Comparison of ENCODE assay signal across 10 cellular contexts in the genomic region with DNA sequence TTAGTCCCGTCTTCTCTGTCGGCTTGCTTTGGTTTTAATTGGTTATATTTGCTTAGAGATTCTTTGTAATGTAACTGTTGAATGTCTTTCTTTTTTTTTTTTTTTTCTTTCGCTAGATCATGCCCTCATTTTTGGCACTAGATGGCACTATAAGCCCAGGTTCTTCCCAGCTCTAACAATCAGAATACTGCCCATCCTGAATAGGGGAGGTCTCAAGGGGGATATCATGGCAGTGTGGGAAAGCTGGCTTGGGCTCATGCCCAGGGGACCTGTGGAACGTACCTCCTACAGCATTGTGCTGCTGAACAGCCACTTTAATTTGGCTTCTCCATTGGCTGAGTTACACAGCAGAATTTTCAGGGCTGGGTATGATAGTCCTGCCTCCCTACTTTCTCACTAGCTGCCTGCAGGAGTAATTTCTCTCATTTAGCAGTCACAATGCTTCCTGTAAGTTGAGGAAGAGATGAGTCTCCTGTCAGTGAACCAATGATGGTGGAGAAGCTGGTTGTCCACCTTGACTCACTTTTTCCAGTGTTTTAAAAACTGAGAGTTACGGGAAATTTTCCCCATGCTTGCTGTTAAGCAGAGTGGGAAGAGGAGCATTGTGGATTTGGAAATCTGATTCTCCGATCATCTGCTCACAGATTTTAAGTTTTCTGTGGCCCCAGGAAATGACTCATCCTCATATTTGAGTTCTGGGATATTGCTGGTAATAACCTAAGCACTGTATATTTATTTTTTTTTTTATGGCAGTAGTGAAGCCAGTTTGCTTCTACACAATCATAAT. TPM values are rescaled to one million over a fixed set of nuclear protein-coding genes. Genes with fewer than 3 reads are reported as not detected.
DNase-seq lines count a peak whose midpoint lies in the region; ATAC-seq and TF ChIP-seq lines count a peak whose summit lies in the region.
"Had no signal": no experiment of that assay in that cellular context is flagged by ENCODE, and none has a peak within 500 bp of the region (broad histone marks: within the 10 kb centered on the region; RNA-seq: fewer than 3 reads in every experiment).

No MANE protein-coding gene starts in this region.

- peak; percentile 66 for ATAC-seq in HG03354 (IDR thresholded peaks at IDR 0.05; ENCODE audit: poor library complexity, severe bottlenecking, unreplicated experiment)
- ATAC-seq in activated naive CD4-positive, alpha-beta T cell treated with anti-CD3 and anti-CD28 coated beads, Interleukin-2, amount 50 U/mL, for 72 hours = no peak
- ATAC-seq in GM21360 (IDR thresholded peaks at IDR 0.05; ENCODE audit: unreplicated experiment) = no peak
- ATAC-seq in activated CD4-positive, alpha-beta T cell treated with anti-CD3 and anti-CD28 coated beads for 36 hours = no peak
- ATAC-seq: gastroesophageal sphincter had no signal

- H3K9me3 ChIP-seq in SK-N-MC (ENCODE audit: low read depth, low read length) = peaks cover 8% of the 10 kb centered on the region; the same call in 1 of the 2 replicates
- H3K9me3 ChIP-seq: SJSA1 had no signal

- no peak overlapping the region for H3K4me3 Mint-ChIP-seq in activated CD4-positive, alpha-beta T cell treated with anti-CD3 and anti-CD28 coated beads for 36 hours

- POLR2A ChIA-PET in BJ (lab: Charles Lee) = no interaction called here
- POLR2A ChIA-PET in activated CD4-positive, alpha-beta T cell treated with anti-CD3 and anti-CD28 coated beads for 36 hours (lab: Charles Lee) = no interaction called here

- CTCF ChIA-PET in BJ (lab: Yijun Ruan, JAX) = no interaction called here
- CTCF ChIA-PET in activated CD4-positive, alpha-beta T cell treated with anti-CD3 and anti-CD28 coated beads for 36 hours (lab: Charles Lee) = interaction anchor here (0.6 to 1.4 kb wide), 2 partner anchors 68 to 200 kb away, joined by 3 to 5 read pairs; no protein-coding TSS in a partner anchor

- H3K27me3 Mint-ChIP-seq in activated CD4-positive, alpha-beta T cell treated with anti-CD3 and anti-CD28 coated beads for 36 hours = no peaks in the 10 kb centered on the region

- H3K4me1 Mint-ChIP-seq in activated CD4-positive, alpha-beta T cell treated with anti-CD3 and anti-CD28 coated beads for 36 hours = no peaks in the 10 kb centered on the region

- no peak for DNase-seq in BJ (ENCODE audit: low read depth)
- DNase-seq in SK-N-MC (ENCODE audit: low read depth, low spot score) = peak; percentile 34
- peak; percentile 60 for DNase-seq in iPS DF 19.7 (ENCODE audit: low read depth, low spot score)
- no peak for DNase-seq in activated naive CD4-positive, alpha-beta T cell treated with anti-CD3 and anti-CD28 coated beads, Interleukin-2, amount 50 U/mL, for 72 hours (ENCODE audit: low spot score in 2 of 2)
- DNase-seq in inferior parietal cortex (ENCODE audit: extremely low spot score) = no peak
- no peak for DNase-seq in activated CD4-positive, alpha-beta T cell treated with anti-CD3 and anti-CD28 coated beads for 36 hours

- H3K27ac Mint-ChIP-seq in activated naive CD4-positive, alpha-beta T cell treated with anti-CD3 and anti-CD28 coated beads, Interleukin-2, amount 50 U/mL, for 72 hours = no peak overlapping the region
- H3K27ac Mint-ChIP-seq in activated CD4-positive, alpha-beta T cell treated with anti-CD3 and anti-CD28 coated beads for 36 hours = no peak overlapping the region

- peaks cover 14 to 23% of the 10 kb centered on the region in 2 donors for H3K9me3 Mint-ChIP-seq in activated naive CD4-positive, alpha-beta T cell treated with anti-CD3 and anti-CD28 coated beads, Interleukin-2, amount 50 U/mL, for 72 hours
- peaks cover 15% of the 10 kb centered on the region for H3K9me3 Mint-ChIP-seq in activated CD4-positive, alpha-beta T cell treated with anti-CD3 and anti-CD28 coated beads for 36 hours (ENCODE audit: low read depth)

- H3K36me3 Mint-ChIP-seq in activated naive CD4-positive, alpha-beta T cell treated with anti-CD3 and anti-CD28 coated beads, Interleukin-2, amount 50 U/mL, for 72 hours = peaks cover 6 to 17% of the 10 kb centered on the region in 2 donors
- H3K36me3 Mint-ChIP-seq in activated CD4-positive, alpha-beta T cell treated with anti-CD3 and anti-CD28 coated beads for 36 hours (ENCODE audit: low read depth) = no peaks in the 10 kb centered on the region

- H3K27me3 ChIP-seq in BJ (ENCODE audit: control insufficient read depth, insufficient read depth, low read length) = no peaks in the 10 kb centered on the region
- H3K27me3 ChIP-seq: gastroesophageal sphincter, SJSA1 had no signal

- peak; percentile 15; the same call in 1 of the 2 replicates for TF ChIP-seq CTCF in BJ (IDR thresholded peaks at IDR 0.05; ENCODE audit: insufficient read depth, low read depth, low read length)

- H3K4me3 ChIP-seq in BJ (ENCODE audit: low read depth, low read length) = no peak overlapping the region
- H3K4me3 ChIP-seq in SK-N-MC = no peak overlapping the region
- H3K4me3 ChIP-seq: gastroesophageal sphincter, SJSA1 had no signal

- H3K27ac ChIP-seq in SK-N-MC = no peak overlapping the region
- H3K27ac ChIP-seq: gastroesophageal sphincter, SJSA1 had no signal

- intact Hi-C loops in activated CD4-positive, alpha-beta T cell treated with anti-CD3 and anti-CD28 coated beads for 36 hours (cut with DNase I, micrococcal nuclease) = loop anchor here (2.0 to 5.0 kb wide), 2 partner anchors 200 to 201 kb away; no protein-coding TSS in a partner anchor

- H3K36me3 ChIP-seq in BJ (ENCODE audit: control insufficient read depth, insufficient read depth, low read length) (no peaks in the 10 kb centered on the region), SK-N-MC (ENCODE audit: insufficient read depth, low read length) (no peaks in the 10 kb centered on the region)
- H3K36me3 ChIP-seq: gastroesophageal sphincter, SJSA1 had no signal

- no peak overlapping the region for H3K9ac ChIP-seq in SK-N-MC (ENCODE audit: insufficient read length)

RNA-seq across cellular contexts. Expression of a gene that starts 47.2 kb away (rescaled TPM):
- not detected in 2 replicates for polyA plus RNA-seq in BJ (2011; rRNA removed)
- not detected in 2 replicates for polyA minus RNA-seq in BJ (2011; rRNA and poly(A)+ RNA removed)
- not detected for total RNA-seq in activated naive CD4-positive, alpha-beta T cell treated with anti-CD3 and anti-CD28 coated beads, Interleukin-2, amount 50 U/mL, for 72 hours
- not detected for total RNA-seq in activated CD4-positive, alpha-beta T cell treated with anti-CD3 and anti-CD28 coated beads for 36 hours
- total RNA-seq: SJSA1 had no signal

Comparison
In these comparisons a context has a peak if more than half of its experiments do, and no peak if none do; other contexts are left out.
1. DNase-seq: peak in SK-N-MC (single experiment) and iPS DF 19.7 (single experiment); none in BJ (single experiment), activated naive CD4-positive, alpha-beta T cell treated with anti-CD3 and anti-CD28 coated beads, Interleukin-2, amount 50 U/mL, for 72 hours (0 of 2), inferior parietal cortex (single experiment) and activated CD4-positive, alpha-beta T cell treated with anti-CD3 and anti-CD28 coated beads for 36 hours (single experiment).